26 cellular contexts compared by ENCODE assay signal in genomic region chr5:168128556-168128955, GRCh38.
DNase-seq lines count a peak whose midpoint lies in the region; ATAC-seq lines count a peak whose summit lies in the region.
"Had no signal": no experiment of that assay in that cellular context is flagged by ENCODE, and none has a peak within 500 bp of the region (broad histone marks: within the 10 kb centered on the region; RNA-seq: fewer than 3 reads in every experiment).

No MANE protein-coding gene starts in this region.

- no peaks in the 10 kb centered on the region for H3K27me3 Mint-ChIP-seq in activated naive CD8-positive, alpha-beta T cell treated with anti-CD3 and anti-CD28 coated beads, Interleukin-2, amount 50 U/mL, for 24 hours
- H3K27me3 Mint-ChIP-seq: activated CD8-positive, alpha-beta memory T cell treated with anti-CD3 and anti-CD28 coated beads, Interleukin-2, amount 10 ng/mL, durations not matched to agents 7 days and 5 days; CD4-positive, CD25-positive, alpha-beta regulatory T cell; stimulated activated naive CD8-positive, alpha-beta T cell treated with anti-CD3 and anti-CD28 coated beads, Interleukin-15, Interleukin-2, amounts not matched to agents 100 ng/mL and 50 ng/mL, for 24 hours had no signal

- peak overlapping the region; percentile 78 for H3K27ac ChIP-seq in ectodermal cell (ENCODE audit: insufficient read depth, low read depth, low read length, poor library complexity, severe bottlenecking)
- H3K27ac ChIP-seq: dorsolateral prefrontal cortex, epithelial cell of prostate, foreskin keratinocyte, lower lobe of right lung, sigmoid colon, tibial nerve, WERI-Rb-1 had no signal

- H3K9me3 ChIP-seq in ectodermal cell (ENCODE audit: control insufficient read depth, low read length) = no peaks in the 10 kb centered on the region
- H3K9me3 ChIP-seq: lower lobe of right lung, sigmoid colon, tibial nerve had no signal

- in situ Hi-C loops in G401 (cut with HindIII; ENCODE audit: low sequenced_read_pairs) = no loop called here

- peak; percentile 68 for DNase-seq in G401 (ENCODE audit: low spot score)
- DNase-seq in NCI-H69 (lab: John Stamatoyannopoulos, UW) = peak; percentile 52
- DNase-seq in retina = peak; percentile 57
- DNase-seq in activated naive CD8-positive, alpha-beta T cell treated with anti-CD3 and anti-CD28 coated beads, Interleukin-2, amount 50 U/mL, for 24 hours = no peak
- DNase-seq: activated CD4-positive, alpha-beta T cell treated with anti-CD3 and anti-CD28 coated beads, Interleukin-2, amount 10 ng/mL, durations not matched to agents 24 days and 14 days; activated CD8-positive, alpha-beta memory T cell treated with anti-CD3 and anti-CD28 coated beads, Interleukin-2, amount 10 ng/mL, durations not matched to agents 7 days and 5 days; activated naive CD4-positive, alpha-beta T cell treated with Interleukin-2 at 50 U/mL for 16 hours; activated T-cell treated with anti-CD3 and anti-CD28 coated beads, Interleukin-2, amount 50 U/mL, for 72 hours; CD4-positive, CD25-positive, alpha-beta regulatory T cell; foreskin keratinocyte; lower lobe of right lung; NCI-H1436 treated with DMSO at 0.1 percent for 48 hours; NCI-H526; posterior cingulate gyrus; RPMI8226; sigmoid colon; stimulated activated CD4-positive, alpha-beta T cell treated with anti-CD3 and anti-CD28 coated beads, Interleukin-15, amount 100 ng/mL, for 24 hours had no signal

- no peak overlapping the region for H3K4me3 Mint-ChIP-seq in activated naive CD8-positive, alpha-beta T cell treated with anti-CD3 and anti-CD28 coated beads, Interleukin-2, amount 50 U/mL, for 24 hours
- H3K4me3 Mint-ChIP-seq: activated CD4-positive, alpha-beta T cell treated with anti-CD3 and anti-CD28 coated beads, Interleukin-2, amount 10 ng/mL, durations not matched to agents 24 days and 14 days; activated CD8-positive, alpha-beta memory T cell treated with anti-CD3 and anti-CD28 coated beads, Interleukin-2, amount 10 ng/mL, durations not matched to agents 7 days and 5 days; activated T-cell treated with anti-CD3 and anti-CD28 coated beads, Interleukin-2, amount 50 U/mL, for 72 hours; CD4-positive, CD25-positive, alpha-beta regulatory T cell; stimulated activated naive CD8-positive, alpha-beta T cell treated with anti-CD3 and anti-CD28 coated beads, Interleukin-15, Interleukin-2, amounts not matched to agents 100 ng/mL and 50 ng/mL, for 24 hours had no signal

- no peaks in the 10 kb centered on the region for H3K36me3 Mint-ChIP-seq in activated naive CD8-positive, alpha-beta T cell treated with anti-CD3 and anti-CD28 coated beads, Interleukin-2, amount 50 U/mL, for 24 hours (ENCODE audit: low read depth)
- H3K36me3 Mint-ChIP-seq: activated CD8-positive, alpha-beta memory T cell treated with anti-CD3 and anti-CD28 coated beads, Interleukin-2, amount 10 ng/mL, durations not matched to agents 7 days and 5 days; CD4-positive, CD25-positive, alpha-beta regulatory T cell had no signal

- H3K4me1 ChIP-seq in ectodermal cell (ENCODE audit: control insufficient read depth, insufficient read depth, low read length) = peaks cover 16% of the 10 kb centered on the region
- H3K4me1 ChIP-seq: lower lobe of right lung, sigmoid colon had no signal

- ATAC-seq in GM18511 (IDR thresholded peaks at IDR 0.05; ENCODE audit: unreplicated experiment) = no peak
- ATAC-seq in HG03378 (IDR thresholded peaks at IDR 0.05; ENCODE audit: unreplicated experiment) = no peak
- no peak for ATAC-seq in activated naive CD8-positive, alpha-beta T cell treated with anti-CD3 and anti-CD28 coated beads, Interleukin-2, amount 50 U/mL, for 24 hours
- ATAC-seq: activated CD8-positive, alpha-beta memory T cell treated with anti-CD3 and anti-CD28 coated beads, Interleukin-2, amount 10 ng/mL, durations not matched to agents 7 days and 5 days; activated T-cell treated with anti-CD3 and anti-CD28 coated beads, Interleukin-2, amount 50 U/mL, for 72 hours; foreskin keratinocyte; lower lobe of right lung had no signal

- H3K4me1 Mint-ChIP-seq in activated naive CD8-positive, alpha-beta T cell treated with anti-CD3 and anti-CD28 coated beads, Interleukin-2, amount 50 U/mL, for 24 hours = peaks cover 6% of the 10 kb centered on the region

- no peaks in the 10 kb centered on the region for H3K36me3 ChIP-seq in ectodermal cell (ENCODE audit: control insufficient read depth, insufficient read depth, low read length)
- H3K36me3 ChIP-seq: lower lobe of right lung, sigmoid colon, tibial nerve, WERI-Rb-1 had no signal

- H3K9me3 Mint-ChIP-seq in activated naive CD8-positive, alpha-beta T cell treated with anti-CD3 and anti-CD28 coated beads, Interleukin-2, amount 50 U/mL, for 24 hours = no peaks in the 10 kb centered on the region
- H3K9me3 Mint-ChIP-seq: neural crest cell; stimulated activated naive CD8-positive, alpha-beta T cell treated with anti-CD3 and anti-CD28 coated beads, Interleukin-15, Interleukin-2, amounts not matched to agents 100 ng/mL and 50 ng/mL, for 24 hours had no signal

- H3K27me3 ChIP-seq in ectodermal cell (ENCODE audit: control insufficient read depth, insufficient read depth, low read length, poor library complexity, severe bottlenecking) = no peaks in the 10 kb centered on the region
- H3K27me3 ChIP-seq: dorsolateral prefrontal cortex, foreskin keratinocyte, sigmoid colon, tibial nerve had no signal

- WGBS in ectodermal cell, 2 experiments = 83 to 88% methylated on average over 7 of the region's 7 CpGs

- H3K27ac Mint-ChIP-seq in activated naive CD8-positive, alpha-beta T cell treated with anti-CD3 and anti-CD28 coated beads, Interleukin-2, amount 50 U/mL, for 24 hours = no peak overlapping the region
- H3K27ac Mint-ChIP-seq: activated CD4-positive, alpha-beta T cell treated with anti-CD3 and anti-CD28 coated beads, Interleukin-2, amount 10 ng/mL, durations not matched to agents 24 days and 14 days; activated CD8-positive, alpha-beta memory T cell treated with anti-CD3 and anti-CD28 coated beads, Interleukin-2, amount 10 ng/mL, durations not matched to agents 7 days and 5 days; activated T-cell treated with anti-CD3 and anti-CD28 coated beads, Interleukin-2, amount 50 U/mL, for 72 hours; CD4-positive, CD25-positive, alpha-beta regulatory T cell; stimulated activated naive CD8-positive, alpha-beta T cell treated with anti-CD3 and anti-CD28 coated beads, Interleukin-15, Interleukin-2, amounts not matched to agents 100 ng/mL and 50 ng/mL, for 24 hours had no signal

- no peak overlapping the region for H3K4me3 ChIP-seq in ectodermal cell (ENCODE audit: insufficient read depth, low read depth, low read length)
- H3K4me3 ChIP-seq: dorsolateral prefrontal cortex, lower lobe of right lung, sigmoid colon, tibial nerve had no signal
